In the genomic region with DNA sequence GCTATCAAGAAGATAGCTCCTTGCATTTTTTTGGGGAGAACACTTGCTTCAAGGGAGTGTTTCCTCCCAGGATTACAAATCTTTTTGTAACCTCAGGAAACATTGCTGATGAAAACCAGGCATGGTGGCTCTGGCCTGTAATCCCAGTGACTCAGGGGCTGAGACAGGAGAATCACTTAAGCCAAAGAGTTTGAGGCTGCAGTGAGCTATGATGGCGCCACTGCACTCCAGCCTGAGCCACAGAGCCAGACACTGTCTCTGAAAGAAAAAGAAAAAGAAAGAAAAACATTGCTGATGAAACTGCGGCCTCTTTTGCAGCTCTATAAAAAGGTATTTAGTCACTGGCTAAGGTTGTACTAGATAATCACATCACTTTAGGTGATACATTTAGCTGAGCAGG, we compare ENCODE assay signal across 1 cellular context.
TF ChIP-seq lines count a peak whose summit lies in the region.

No MANE protein-coding gene starts in this region.

TF ChIP-seq in WTC11, 78 proteins besides CTCF, POLR2A, EP300 and RAD21 (continued from another document):
- TF ChIP-seq, protein P1, sequence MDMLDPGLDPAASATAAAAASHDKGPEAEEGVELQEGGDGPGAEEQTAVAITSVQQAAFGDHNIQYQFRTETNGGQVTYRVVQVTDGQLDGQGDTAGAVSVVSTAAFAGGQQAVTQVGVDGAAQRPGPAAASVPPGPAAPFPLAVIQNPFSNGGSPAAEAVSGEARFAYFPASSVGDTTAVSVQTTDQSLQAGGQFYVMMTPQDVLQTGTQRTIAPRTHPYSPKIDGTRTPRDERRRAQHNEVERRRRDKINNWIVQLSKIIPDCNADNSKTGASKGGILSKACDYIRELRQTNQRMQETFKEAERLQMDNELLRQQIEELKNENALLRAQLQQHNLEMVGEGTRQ (CRISPR knock-in tag; IDR thresholded peaks at IDR 0.05): no peak
- no peak for TF ChIP-seq ATF1 (CRISPR knock-in tag; IDR thresholded peaks at IDR 0.05)
- TF ChIP-seq ZNF232 (CRISPR knock-in tag; IDR thresholded peaks at IDR 0.05): no peak
- TF ChIP-seq JAZF1 (CRISPR knock-in tag; IDR thresholded peaks at IDR 0.05): no peak
- TF ChIP-seq, protein P2, sequence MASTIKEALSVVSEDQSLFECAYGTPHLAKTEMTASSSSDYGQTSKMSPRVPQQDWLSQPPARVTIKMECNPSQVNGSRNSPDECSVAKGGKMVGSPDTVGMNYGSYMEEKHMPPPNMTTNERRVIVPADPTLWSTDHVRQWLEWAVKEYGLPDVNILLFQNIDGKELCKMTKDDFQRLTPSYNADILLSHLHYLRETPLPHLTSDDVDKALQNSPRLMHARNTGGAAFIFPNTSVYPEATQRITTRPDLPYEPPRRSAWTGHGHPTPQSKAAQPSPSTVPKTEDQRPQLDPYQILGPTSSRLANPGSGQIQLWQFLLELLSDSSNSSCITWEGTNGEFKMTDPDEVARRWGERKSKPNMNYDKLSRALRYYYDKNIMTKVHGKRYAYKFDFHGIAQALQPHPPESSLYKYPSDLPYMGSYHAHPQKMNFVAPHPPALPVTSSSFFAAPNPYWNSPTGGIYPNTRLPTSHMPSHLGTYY (CRISPR knock-in tag; IDR thresholded peaks at IDR 0.05): no peak
- TF ChIP-seq SP1 (CRISPR knock-in tag; conservative IDR thresholded peaks at IDR 0.05): no peak
